Comparison of ENCODE assay signal across 9 cellular contexts in the genomic region with DNA sequence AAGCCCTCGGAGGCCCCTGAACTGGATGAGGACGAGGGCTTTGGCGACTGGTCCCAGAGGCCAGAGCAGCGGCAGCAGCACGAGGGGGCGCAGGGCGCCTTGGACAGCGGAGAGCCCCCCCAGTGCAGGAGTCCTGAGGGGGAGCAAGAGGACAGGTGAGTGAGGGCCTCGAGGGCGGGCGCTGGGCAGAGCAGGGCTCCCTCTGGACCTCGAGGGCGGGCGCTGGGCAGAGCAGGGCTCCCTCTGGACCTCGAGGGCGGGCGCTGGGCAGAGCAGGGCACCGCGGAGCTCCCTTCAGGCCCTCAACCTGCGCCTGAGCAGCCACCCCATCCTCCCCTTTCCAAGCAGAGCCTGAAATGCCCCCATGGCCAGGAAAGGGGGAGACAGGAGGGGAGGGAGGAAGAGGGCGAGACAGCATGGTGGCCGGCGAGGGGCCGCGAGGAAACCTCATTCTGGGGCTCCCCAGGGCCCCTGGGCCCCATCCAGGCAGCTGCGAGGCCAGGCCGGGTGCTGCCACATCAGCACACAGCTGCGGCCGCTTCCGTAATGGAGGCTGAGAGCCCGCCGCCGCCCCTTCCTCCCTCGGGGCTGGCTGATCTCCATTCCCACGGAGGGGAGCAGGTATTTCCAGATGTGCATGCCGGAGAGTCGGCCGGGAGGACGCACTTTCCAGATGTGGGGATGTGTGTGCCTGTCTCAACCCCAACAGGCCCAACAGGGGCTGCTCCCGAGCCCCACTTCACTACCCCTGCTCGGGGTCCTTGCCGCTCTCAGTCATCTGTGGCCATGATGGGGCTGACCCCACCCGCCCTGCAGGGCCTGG. TPM values are rescaled to one million over a fixed set of nuclear protein-coding genes. Genes with fewer than 3 reads are reported as not detected.
A peak's percentile ranks its signal among the peaks of the same experiment; 100 is the strongest.
DNase-seq lines count a peak whose midpoint lies in the region; ATAC-seq and TF ChIP-seq lines count a peak whose summit lies in the region.
"Had no signal": no experiment of that assay in that cellular context is flagged by ENCODE, and none has a peak within 500 bp of the region (broad histone marks: within the 10 kb centered on the region; RNA-seq: fewer than 3 reads in every experiment).

No MANE protein-coding gene starts in this region.

- peaks cover 0 to 40% (median 21%) of the 10 kb centered on the region in 3 donors for H3K36me3 ChIP-seq in esophagus squamous epithelium
- H3K36me3 ChIP-seq in psoas muscle (ENCODE audit: insufficient read depth in 1 of 2, low read depth in 1 of 2): peaks cover 0 to 4% of the 10 kb centered on the region in 2 donors

- 40 to 69% methylated on average over 6 of the region's 43 CpGs for WGBS in esophagus squamous epithelium, 2 donors
- 23 to 30% (median 25%) methylated on average over 27 to 43 of the region's 43 CpGs for WGBS in psoas muscle, 3 donors

- H3K27me3 ChIP-seq in CD4-positive, alpha-beta T cell (ENCODE audit: control insufficient read depth, insufficient read depth, low read length): no peaks in the 10 kb centered on the region
- H3K27me3 ChIP-seq in esophagus squamous epithelium: no peaks in the 10 kb centered on the region
- H3K27me3 ChIP-seq in psoas muscle (ENCODE audit: insufficient read depth in 3 of 3, low read length in 2 of 3): no peaks in the 10 kb centered on the region

- no peaks in the 10 kb centered on the region for H3K27me3 Mint-ChIP-seq in CD4-positive, alpha-beta T cell
- no peaks in the 10 kb centered on the region for H3K27me3 Mint-ChIP-seq in activated T-helper 2 cell treated with anti-CD3 and anti-CD28 coated beads, Interferon-gamma antibody, Interleukin-2, Interleukin-4, amounts not matched to agents 10 μg/mL and 5 μg/mL and 100 μg/mL, durations not matched to agents 14 hours and 24 hours and 36 hours (ENCODE audit: low read depth)

- CTCF ChIA-PET in CD4-positive, alpha-beta T cell (lab: Charles Lee): interaction anchor here (0.6 to 1.7 kb wide), 19 partner anchors 12 to 270 kb away, joined by 3 to 37 read pairs (median 4); a partner anchor contains a TSS

- no peak for TF ChIP-seq POLR2A in esophagus squamous epithelium (IDR thresholded peaks at IDR 0.05)

- H3K9me3 Mint-ChIP-seq in CD4-positive, alpha-beta T cell: no peaks in the 10 kb centered on the region
- no peaks in the 10 kb centered on the region for H3K9me3 Mint-ChIP-seq in activated T-helper 2 cell treated with anti-CD3 and anti-CD28 coated beads, Interferon-gamma antibody, Interleukin-2, Interleukin-4, amounts not matched to agents 10 μg/mL and 5 μg/mL and 100 μg/mL, durations not matched to agents 14 hours and 24 hours and 36 hours

- ATAC-seq in CD4-positive, alpha-beta T cell (ENCODE audit: poor library complexity): peak; percentile 13
- ATAC-seq in HG03095 (IDR thresholded peaks at IDR 0.05; ENCODE audit: unreplicated experiment) (peak; percentile 31), psoas muscle (peak; percentile 14 to 51 (median 20)), HG02970 (IDR thresholded peaks at IDR 0.05; ENCODE audit: low FRiP score, unreplicated experiment) (no peak), HG02588 (IDR thresholded peaks at IDR 0.05; ENCODE audit: unreplicated experiment) (no peak)

- peaks cover 18% of the 10 kb centered on the region for H3K36me3 Mint-ChIP-seq in CD4-positive, alpha-beta T cell (ENCODE audit: low read depth)
- no peaks in the 10 kb centered on the region for H3K36me3 Mint-ChIP-seq in activated T-helper 2 cell treated with anti-CD3 and anti-CD28 coated beads, Interferon-gamma antibody, Interleukin-2, Interleukin-4, amounts not matched to agents 10 μg/mL and 5 μg/mL and 100 μg/mL, durations not matched to agents 14 hours and 24 hours and 36 hours (ENCODE audit: low read depth)

- TF ChIP-seq CTCF in CD4-positive, alpha-beta T cell (IDR thresholded peaks at IDR 0.05): no peak
- no peak for TF ChIP-seq CTCF in esophagus squamous epithelium (IDR thresholded peaks at IDR 0.05)
- no peak for TF ChIP-seq CTCF in psoas muscle (IDR thresholded peaks at IDR 0.05)

- H3K27ac Mint-ChIP-seq in CD4-positive, alpha-beta T cell: peak overlapping the region; percentile 57
- no peak overlapping the region for H3K27ac Mint-ChIP-seq in activated T-helper 2 cell treated with anti-CD3 and anti-CD28 coated beads, Interferon-gamma antibody, Interleukin-2, Interleukin-4, amounts not matched to agents 10 μg/mL and 5 μg/mL and 100 μg/mL, durations not matched to agents 14 hours and 24 hours and 36 hours

- POLR2A ChIA-PET in CD4-positive, alpha-beta T cell (lab: Charles Lee): interaction anchor here (0.6 to 4.7 kb wide), 11 partner anchors 9 to 413 kb away, joined by 3 to 23 read pairs (median 4); a partner anchor contains a TSS

- intact Hi-C loops in CD4-positive, alpha-beta T cell (cut with DNase I, micrococcal nuclease): loop anchor here (1.0 to 5.0 kb wide), 4 partner anchors 36 to 271 kb away; a partner anchor contains a TSS
- intact Hi-C loops in esophagus squamous epithelium (cut with DNase I) (no loop called here), psoas muscle (cut with DNase I) (loop anchor here (5.0 kb wide), 4 partner anchors 36 to 266 kb away; a partner anchor contains a TSS)
- intact Hi-C loops in activated T-helper 2 cell treated with anti-CD3 and anti-CD28 coated beads, Interferon-gamma antibody, Interleukin-2, Interleukin-4, amounts not matched to agents 10 μg/mL and 5 μg/mL and 100 μg/mL, durations not matched to agents 14 hours and 24 hours and 36 hours (cut with micrococcal nuclease): loop anchor here (5.0 to 10.0 kb wide), 2 partner anchors 36 to 47 kb away; a partner anchor contains a TSS

- H3K9me3 ChIP-seq in CD4-positive, alpha-beta T cell (ENCODE audit: control insufficient read depth, low read length): no peaks in the 10 kb centered on the region
- H3K9me3 ChIP-seq in esophagus squamous epithelium (no peaks in the 10 kb centered on the region), psoas muscle (no peaks in the 10 kb centered on the region)

- peaks cover 46 to 67% (median 46%) of the 10 kb centered on the region in 3 donors for H3K4me1 ChIP-seq in esophagus squamous epithelium
- peaks cover 23% of the 10 kb centered on the region for H3K4me1 ChIP-seq in psoas muscle

- in situ Hi-C loops in G401 (cut with HindIII; ENCODE audit: low sequenced_read_pairs): no loop called here

- H3K4me1 Mint-ChIP-seq in CD4-positive, alpha-beta T cell (ENCODE audit: low read depth): peaks cover 14% of the 10 kb centered on the region
- peaks cover 6% of the 10 kb centered on the region for H3K4me1 Mint-ChIP-seq in activated T-helper 2 cell treated with anti-CD3 and anti-CD28 coated beads, Interferon-gamma antibody, Interleukin-2, Interleukin-4, amounts not matched to agents 10 μg/mL and 5 μg/mL and 100 μg/mL, durations not matched to agents 14 hours and 24 hours and 36 hours (ENCODE audit: low read depth)

- DNase-seq in CD4-positive, alpha-beta T cell: peak in 1 of 10 experiments; percentile 34
- DNase-seq in esophagus squamous epithelium (lab: John Stamatoyannopoulos, UW) (no peak), psoas muscle (peak; percentile 67 to 87), G401 (ENCODE audit: low spot score) (no peak)
- no peak for DNase-seq in activated T-helper 2 cell treated with anti-CD3 and anti-CD28 coated beads, Interferon-gamma antibody, Interleukin-2, Interleukin-4, amounts not matched to agents 10 μg/mL and 5 μg/mL and 100 μg/mL, durations not matched to agents 14 hours and 24 hours and 36 hours (ENCODE audit: low spot score)

- H3K4me3 Mint-ChIP-seq in CD4-positive, alpha-beta T cell: no peak overlapping the region
- H3K4me3 Mint-ChIP-seq in activated T-helper 2 cell treated with anti-CD3 and anti-CD28 coated beads, Interferon-gamma antibody, Interleukin-2, Interleukin-4, amounts not matched to agents 10 μg/mL and 5 μg/mL and 100 μg/mL, durations not matched to agents 14 hours and 24 hours and 36 hours (ENCODE audit: low read depth): no peak overlapping the region

- peak overlapping the region in 1 of 4 donors; percentile 18 for H3K4me3 ChIP-seq in esophagus squamous epithelium
- H3K4me3 ChIP-seq in psoas muscle: no peak overlapping the region

- peak overlapping the region; percentile 29 for H3K27ac ChIP-seq in CD4-positive, alpha-beta T cell (ENCODE audit: low read depth, low read length)
- peak overlapping the region; percentile 84 to 92 (median 90) for H3K27ac ChIP-seq in esophagus squamous epithelium
- H3K27ac ChIP-seq in psoas muscle: peak overlapping the region; percentile 84

RNA-seq across cellular contexts. Expression of a gene that starts 10.0 kb away (rescaled TPM):
- total RNA-seq in CD4-positive, alpha-beta T cell: not detected
- total RNA-seq in esophagus squamous epithelium: not detected
- 1 to 10 TPM; 1.6 to 8.9 (median 2.4) TPM for total RNA-seq in psoas muscle
- under 1 TPM; 0.16 to 1.00 (median 0.61) TPM for polyA plus RNA-seq in psoas muscle
- total RNA-seq in activated T-helper 2 cell treated with anti-CD3 and anti-CD28 coated beads, Interferon-gamma antibody, Interleukin-2, Interleukin-4, amounts not matched to agents 10 μg/mL and 5 μg/mL and 100 μg/mL, durations not matched to agents 14 hours and 24 hours and 36 hours: 0.05 TPM in 1 of 2 replicates, not detected in the other
- total RNA-seq in G401 (2014; rRNA removed; shearing (Covaris generic)): not detected in 2 replicates
- total RNA-seq: Calu3 had no signal

RNA-seq across cellular contexts. Expression of a gene that starts 28.8 kb away (rescaled TPM):
- total RNA-seq in CD4-positive, alpha-beta T cell: 100 to 1,000 TPM; 228 to 232 TPM
- total RNA-seq in esophagus squamous epithelium (10 to 100 TPM; 23.3 to 75.9 (median 46.4) TPM), psoas muscle (10 to 100 TPM; 14.4 to 27.1 (median 19.1) TPM)
- 10 to 100 TPM in 1 of 3 donors, 1 to 10 TPM in 2; 7.5 to 11.5 (median 9.4) TPM for polyA plus RNA-seq in psoas muscle
- total RNA-seq in activated T-helper 2 cell treated with anti-CD3 and anti-CD28 coated beads, Interferon-gamma antibody, Interleukin-2, Interleukin-4, amounts not matched to agents 10 μg/mL and 5 μg/mL and 100 μg/mL, durations not matched to agents 14 hours and 24 hours and 36 hours: 442 and 449 TPM in 2 replicates
- 0.20 TPM in 1 of 2 replicates, not detected in the other for total RNA-seq in G401 (2014; rRNA removed; shearing (Covaris generic))
- total RNA-seq: Calu3 had no signal

RNA-seq across cellular contexts. Expression of a gene that starts 37.9 kb away (rescaled TPM):
- total RNA-seq in CD4-positive, alpha-beta T cell: 10 to 100 TPM; 19.1 to 21.9 TPM
- total RNA-seq in esophagus squamous epithelium (1 to 10 TPM in 2 of 4 donors, under 1 TPM in 1, not detected in 1; 0.76 to 3.1 (median 1.6) TPM), psoas muscle (1,000 to 10,000 TPM; 1,884 to 7,638 (median 4,017) TPM)
- polyA plus RNA-seq in psoas muscle: 1,000 to 10,000 TPM; 1,367 to 5,833 (median 3,289) TPM
- total RNA-seq in activated T-helper 2 cell treated with anti-CD3 and anti-CD28 coated beads, Interferon-gamma antibody, Interleukin-2, Interleukin-4, amounts not matched to agents 10 μg/mL and 5 μg/mL and 100 μg/mL, durations not matched to agents 14 hours and 24 hours and 36 hours: 2.0 and 2.9 TPM in 2 replicates
- total RNA-seq in G401 (2014; rRNA removed; shearing (Covaris generic)): not detected in 2 replicates
- total RNA-seq: Calu3 had no signal

RNA-seq across cellular contexts. Expression of a gene that starts 42.9 kb away (rescaled TPM):
- under 1 TPM in 1 of 2 experiments, not detected in 1; 0.50 TPM for total RNA-seq in CD4-positive, alpha-beta T cell
- total RNA-seq in esophagus squamous epithelium: 10 to 100 TPM in 3 of 4 donors, not detected in 1; 14.7 to 23.8 (median 15.0) TPM
- 1,000 to 10,000 TPM in 3 of 4 donors, 100 to 1,000 TPM in 1; 985 to 3,047 (median 2,750) TPM for total RNA-seq in psoas muscle
- polyA plus RNA-seq in psoas muscle: 1,000 to 10,000 TPM; 1,614 to 6,537 (median 3,259) TPM
- total RNA-seq in activated T-helper 2 cell treated with anti-CD3 and anti-CD28 coated beads, Interferon-gamma antibody, Interleukin-2, Interleukin-4, amounts not matched to agents 10 μg/mL and 5 μg/mL and 100 μg/mL, durations not matched to agents 14 hours and 24 hours and 36 hours: 0.27 TPM in 1 of 2 replicates, not detected in the other
- not detected in 2 replicates for total RNA-seq in G401 (2014; rRNA removed; shearing (Covaris generic))

RNA-seq across cellular contexts. Expression of a gene that starts 46.9 kb away (rescaled TPM):
- total RNA-seq in CD4-positive, alpha-beta T cell: not detected
- 100 to 1,000 TPM in 1 of 4 donors, 10 to 100 TPM in 3; 28.7 to 110 (median 69.3) TPM for total RNA-seq in esophagus squamous epithelium
- total RNA-seq in psoas muscle: under 1 TPM in 1 of 4 donors, not detected in 3; 0.28 TPM
- polyA plus RNA-seq in psoas muscle: under 1 TPM in 2 of 3 donors, not detected in 1; 0.04 to 0.06 TPM
- total RNA-seq in activated T-helper 2 cell treated with anti-CD3 and anti-CD28 coated beads, Interferon-gamma antibody, Interleukin-2, Interleukin-4, amounts not matched to agents 10 μg/mL and 5 μg/mL and 100 μg/mL, durations not matched to agents 14 hours and 24 hours and 36 hours: not detected in 2 replicates
- total RNA-seq in G401 (2014; rRNA removed; shearing (Covaris generic)): not detected in 2 replicates

Comparison
In these comparisons a context has a peak if more than half of its experiments do, and no peak if none do; other contexts are left out.
1. ATAC-seq: peak in CD4-positive, alpha-beta T cell (single experiment), HG03095 (single experiment) and psoas muscle (4 of 4); none in HG02970 (single experiment) and HG02588 (single experiment).
2. DNase-seq: peak in psoas muscle (2 of 2); none in esophagus squamous epithelium (single experiment), activated T-helper 2 cell treated with anti-CD3 and anti-CD28 coated beads, Interferon-gamma antibody, Interleukin-2, Interleukin-4, amounts not matched to agents 10 μg/mL and 5 μg/mL and 100 μg/mL, durations not matched to agents 14 hours and 24 hours and 36 hours (single experiment) and G401 (single experiment).
3. H3K27ac ChIP-seq: peak in every context shown above with its lines; median percentile 90 in esophagus squamous epithelium; 84 in psoas muscle; 29 in CD4-positive, alpha-beta T cell.
4. RNA of a gene that starts 28.8 kb away (total RNA-seq): 442 to 449 TPM in activated T-helper 2 cell treated with anti-CD3 and anti-CD28 coated beads, Interferon-gamma antibody, Interleukin-2, Interleukin-4, amounts not matched to agents 10 μg/mL and 5 μg/mL and 100 μg/mL, durations not matched to agents 14 hours and 24 hours and 36 hours, 228 to 232 TPM in CD4-positive, alpha-beta T cell, 23.3 to 75.9 TPM in esophagus squamous epithelium and 14.4 to 27.1 TPM in psoas muscle; 0.20 TPM in G401; every median in the first group is over 10 times any median in the second.
5. RNA of a gene that starts 37.9 kb away (total RNA-seq): 1,884 to 7,638 TPM in psoas muscle; 19.1 to 21.9 TPM in CD4-positive, alpha-beta T cell, 2.0 to 2.9 TPM in activated T-helper 2 cell treated with anti-CD3 and anti-CD28 coated beads, Interferon-gamma antibody, Interleukin-2, Interleukin-4, amounts not matched to agents 10 μg/mL and 5 μg/mL and 100 μg/mL, durations not matched to agents 14 hours and 24 hours and 36 hours, 0.76 to 3.1 TPM in esophagus squamous epithelium and not detected in G401; every median in the first group is over 10 times any median in the second.